ENCODE assay signal across 29 cellular contexts in genomic region chr6:11271228-11271627, GRCh38. TPM values are rescaled to one million over a fixed set of nuclear protein-coding genes. Genes with fewer than 3 reads are reported as not detected.
A peak's percentile ranks its signal among the peaks of the same experiment; 100 is the strongest.
DNase-seq lines count a peak whose midpoint lies in the region; ATAC-seq and TF ChIP-seq lines count a peak whose summit lies in the region.
"Had no signal": no experiment of that assay in that cellular context is flagged by ENCODE, and none has a peak within 500 bp of the region (broad histone marks: within the 10 kb centered on the region; RNA-seq: fewer than 3 reads in every experiment).

No MANE protein-coding gene starts in this region.

- H3K27ac Mint-ChIP-seq in chondrocyte (ENCODE audit: unreplicated experiment) = no peak overlapping the region
- no peak overlapping the region for H3K27ac Mint-ChIP-seq in activated CD4-positive, alpha-beta T cell treated with anti-CD3 and anti-CD28 coated beads for 36 hours
- H3K27ac Mint-ChIP-seq: activated B cell treated with CpG ODN at 0.5 μM for 24 hours, H9 had no signal

- CTCF ChIA-PET in activated CD4-positive, alpha-beta T cell treated with anti-CD3 and anti-CD28 coated beads for 36 hours (lab: Charles Lee) = no interaction called here

- no peaks in the 10 kb centered on the region for H3K9me3 Mint-ChIP-seq in chondrocyte (ENCODE audit: low read depth)
- no peaks in the 10 kb centered on the region for H3K9me3 Mint-ChIP-seq in activated CD4-positive, alpha-beta T cell treated with anti-CD3 and anti-CD28 coated beads for 36 hours (ENCODE audit: low read depth)
- H3K9me3 Mint-ChIP-seq: activated B cell treated with CpG ODN at 0.5 μM for 24 hours, CD14-positive monocyte, H9, IgD-negative memory B cell, immature natural killer cell, neural crest cell had no signal

- no peaks in the 10 kb centered on the region for H3K27me3 Mint-ChIP-seq in chondrocyte (ENCODE audit: low read depth)
- H3K27me3 Mint-ChIP-seq in activated CD4-positive, alpha-beta T cell treated with anti-CD3 and anti-CD28 coated beads for 36 hours = no peaks in the 10 kb centered on the region
- H3K27me3 Mint-ChIP-seq: activated B cell treated with CpG ODN at 0.5 μM for 24 hours, IgD-negative memory B cell had no signal

- H3K9ac ChIP-seq in colonic mucosa (ENCODE audit: low read depth in 2 of 2, low read length in 2 of 2) = peak overlapping the region in 1 of 2 donors; percentile 89

- no peak for TF ChIP-seq CTCF in colonic mucosa (IDR thresholded peaks at IDR 0.05)
- no peak for TF ChIP-seq CTCF in neutrophil (IDR thresholded peaks at IDR 0.05)
- no peak for TF ChIP-seq CTCF in upper lobe of right lung (IDR thresholded peaks at IDR 0.05)
- no peak for TF ChIP-seq CTCF in chondrocyte (IDR thresholded peaks at IDR 0.05)

- no peaks in the 10 kb centered on the region for H3K36me3 Mint-ChIP-seq in chondrocyte (ENCODE audit: low read depth)
- peaks cover 16% of the 10 kb centered on the region for H3K36me3 Mint-ChIP-seq in activated CD4-positive, alpha-beta T cell treated with anti-CD3 and anti-CD28 coated beads for 36 hours (ENCODE audit: low read depth)

- no peak for ATAC-seq in upper lobe of right lung
- no peak for ATAC-seq in activated CD4-positive, alpha-beta T cell treated with anti-CD3 and anti-CD28 coated beads for 36 hours
- ATAC-seq: stimulated activated naive CD8-positive, alpha-beta T cell treated with anti-CD3 and anti-CD28 coated beads, Interleukin-15, Interleukin-2, amounts not matched to agents 100 U/mL and 50 U/mL, for 24 hours had no signal

- no peak overlapping the region for H3K4me3 Mint-ChIP-seq in chondrocyte (ENCODE audit: unreplicated experiment)
- H3K4me3 Mint-ChIP-seq in activated CD4-positive, alpha-beta T cell treated with anti-CD3 and anti-CD28 coated beads for 36 hours = no peak overlapping the region
- H3K4me3 Mint-ChIP-seq: activated B cell treated with CpG ODN at 0.5 μM for 24 hours, CD14-positive monocyte, H9, IgD-negative memory B cell, immature natural killer cell, neural crest cell had no signal

- H3K9me3 ChIP-seq in colonic mucosa (no peaks in the 10 kb centered on the region), neutrophil (no peaks in the 10 kb centered on the region), upper lobe of right lung (no peaks in the 10 kb centered on the region)
- H3K9me3 ChIP-seq: A549, left ventricle myocardium inferior, mucosa of descending colon, prostate gland, tibial nerve had no signal

- POLR2A ChIA-PET in activated CD4-positive, alpha-beta T cell treated with anti-CD3 and anti-CD28 coated beads for 36 hours (lab: Charles Lee) = no interaction called here

- H3K4me1 ChIP-seq in colonic mucosa = peaks cover 5% of the 10 kb centered on the region
- no peaks in the 10 kb centered on the region for H3K4me1 ChIP-seq in neutrophil (ENCODE audit: control insufficient read depth in 1 of 2, insufficient read depth in 1 of 2, low read depth in 1 of 2, low read length in 1 of 2)
- peaks cover 45% of the 10 kb centered on the region for H3K4me1 ChIP-seq in upper lobe of right lung

- no peaks in the 10 kb centered on the region for H3K27me3 ChIP-seq in colonic mucosa
- H3K27me3 ChIP-seq in neutrophil = no peaks in the 10 kb centered on the region
- no peaks in the 10 kb centered on the region for H3K27me3 ChIP-seq in upper lobe of right lung
- H3K27me3 ChIP-seq: tibial nerve had no signal

- peak; percentile 13 for DNase-seq in NCI-H2196 (lab: John Stamatoyannopoulos, UW; ENCODE audit: unreplicated experiment)
- DNase-seq in NCI-H2196 treated with DMSO at 0.1 percent for 48 hours (lab: John Stamatoyannopoulos, UW; ENCODE audit: unreplicated experiment) = no peak
- DNase-seq in colonic mucosa = peak; percentile 35
- DNase-seq in upper lobe of right lung = no peak
- no peak for DNase-seq in chondrocyte (ENCODE audit: low spot score)
- no peak for DNase-seq in activated CD4-positive, alpha-beta T cell treated with anti-CD3 and anti-CD28 coated beads for 36 hours
- no peak for DNase-seq in AG08395 (ENCODE audit: low spot score)
- DNase-seq: activated B cell treated with CpG ODN at 0.5 μM for 24 hours; activated CD4-positive, alpha-beta T cell treated with anti-CD3 and anti-CD28 coated beads, Interleukin-2, amount 50 U/mL, for 48 hours; activated effector memory CD4-positive, alpha-beta T cell treated with anti-CD3 and anti-CD28 coated beads, Interleukin-2, amount 50 U/mL, for 16 hours; dermis blood vessel endothelial cell; GF-D8; H9; immature natural killer cell; left ventricle myocardium inferior; NCI-H1436 treated with DMSO at 0.1 percent for 48 hours; NCI-H2171 treated with DMSO at 0.1 percent for 48 hours; NCI-H69; stimulated activated naive CD8-positive, alpha-beta T cell treated with anti-CD3 and anti-CD28 coated beads, Interleukin-15, Interleukin-2, amounts not matched to agents 100 U/mL and 50 U/mL, for 24 hours; T1000 had no signal

- H3K4me3 ChIP-seq in colonic mucosa = no peak overlapping the region
- no peak overlapping the region for H3K4me3 ChIP-seq in neutrophil (ENCODE audit: low read depth in 1 of 2, low read length in 1 of 2)
- H3K4me3 ChIP-seq in upper lobe of right lung = no peak overlapping the region
- H3K4me3 ChIP-seq: A549, left ventricle myocardium inferior, mucosa of descending colon, prostate gland, skin epidermis, tibial nerve had no signal

- peaks cover 8% of the 10 kb centered on the region for H3K4me1 Mint-ChIP-seq in chondrocyte (ENCODE audit: low read depth)
- peaks cover 13% of the 10 kb centered on the region for H3K4me1 Mint-ChIP-seq in activated CD4-positive, alpha-beta T cell treated with anti-CD3 and anti-CD28 coated beads for 36 hours
- H3K4me1 Mint-ChIP-seq: neural crest cell had no signal

- H3K36me3 ChIP-seq in colonic mucosa (no peaks in the 10 kb centered on the region), neutrophil (peaks cover 41% of the 10 kb centered on the region), upper lobe of right lung (no peaks in the 10 kb centered on the region)
- H3K36me3 ChIP-seq: left ventricle myocardium inferior, prostate gland, tibial nerve had no signal

- intact Hi-C loops in colonic mucosa (cut with DNase I) = no loop called here
- intact Hi-C loops in upper lobe of right lung (cut with DNase I) = no loop called here
- intact Hi-C loops in activated CD4-positive, alpha-beta T cell treated with anti-CD3 and anti-CD28 coated beads for 36 hours (cut with DNase I, micrococcal nuclease) = no loop called here

- H3K27ac ChIP-seq in colonic mucosa (peak overlapping the region; percentile 81), neutrophil (peak overlapping the region; percentile 59), upper lobe of right lung (peak overlapping the region; percentile 27)
- H3K27ac ChIP-seq: left ventricle myocardium inferior, skin epidermis had no signal

RNA-seq across cellular contexts. Expression of gene NEDD9, which starts 38.8 kb away (rescaled TPM):
- total RNA-seq in colonic mucosa (10 to 100 TPM; 43.4 to 73.1 TPM), upper lobe of right lung (194 TPM), chondrocyte (23.2 to 42.0 TPM (median 25.2 TPM) in 3 replicates)
- 10 to 100 TPM; 23.6 to 27.3 TPM for total RNA-seq in activated CD4-positive, alpha-beta T cell treated with anti-CD3 and anti-CD28 coated beads for 36 hours

Comparison
In these comparisons a context has a peak if more than half of its experiments do, and no peak if none do; other contexts are left out.
1. DNase-seq: peak in NCI-H2196 (single experiment) and colonic mucosa (single experiment); none in NCI-H2196 treated with DMSO at 0.1 percent for 48 hours (single experiment), upper lobe of right lung (single experiment), chondrocyte (single experiment), activated CD4-positive, alpha-beta T cell treated with anti-CD3 and anti-CD28 coated beads for 36 hours (single experiment) and AG08395 (single experiment).
2. H3K27ac ChIP-seq: peak in every context shown above with its lines; median percentile 81 in colonic mucosa; 59 in neutrophil; 27 in upper lobe of right lung.